12 cellular contexts compared by ENCODE assay signal in the genomic region with DNA sequence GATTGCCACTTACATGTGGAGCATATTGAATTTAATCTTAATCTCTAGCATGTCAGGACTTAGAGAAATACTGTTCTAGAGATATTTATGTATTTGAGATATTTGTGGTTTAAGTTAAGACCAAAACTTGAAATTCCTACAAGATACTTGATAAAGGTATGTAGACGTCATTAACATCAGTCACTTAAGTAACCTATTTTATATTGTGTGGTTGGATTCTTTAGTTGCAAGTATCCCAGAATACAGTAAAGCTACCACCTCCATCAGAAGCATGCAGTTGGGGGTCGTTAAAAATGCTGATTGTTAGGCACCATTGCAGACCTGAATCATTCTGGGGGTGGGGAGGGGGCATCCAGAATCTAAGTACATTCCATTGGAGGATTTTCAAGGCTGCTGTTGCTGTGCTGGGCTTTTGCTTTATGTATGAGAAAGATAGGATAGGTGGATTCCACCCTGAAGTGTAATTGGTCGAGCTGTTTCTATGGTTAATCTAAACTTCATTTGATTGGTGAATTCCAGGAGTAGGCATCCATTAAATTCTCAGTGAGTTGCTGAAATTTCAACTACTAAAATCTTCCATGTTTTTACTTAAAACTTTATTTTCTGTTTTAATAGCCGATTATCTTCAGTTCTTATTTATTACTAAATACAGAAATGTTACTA. TPM values are rescaled to one million over a fixed set of nuclear protein-coding genes. Genes with fewer than 3 reads are reported as not detected.
DNase-seq lines count a peak whose midpoint lies in the region; ATAC-seq and TF ChIP-seq lines count a peak whose summit lies in the region.
"Had no signal": no experiment of that assay in that cellular context is flagged by ENCODE, and none has a peak within 500 bp of the region (broad histone marks: within the 10 kb centered on the region; RNA-seq: fewer than 3 reads in every experiment).

No MANE protein-coding gene starts in this region.

- intact Hi-C loops in A673 (cut with micrococcal nuclease; ENCODE audit: unreplicated experiment): loop anchor here (10.0 kb wide), 1 partner anchor 128 kb away; no protein-coding TSS in a partner anchor

- no peak overlapping the region for H3K27ac Mint-ChIP-seq in activated naive CD8-positive, alpha-beta T cell treated with anti-CD3 and anti-CD28 coated beads, Interleukin-2, amount 10 ng/mL, durations not matched to agents 7 days and 5 days

- no peaks in the 10 kb centered on the region for H3K9me3 ChIP-seq in A673 (ENCODE audit: low read depth, low read length, poor library complexity, severe bottlenecking)
- no peaks in the 10 kb centered on the region for H3K9me3 ChIP-seq in DND-41 (ENCODE audit: insufficient read depth, low read length, severe bottlenecking)

- H3K27me3 Mint-ChIP-seq in activated naive CD8-positive, alpha-beta T cell treated with anti-CD3 and anti-CD28 coated beads, Interleukin-2, amount 10 ng/mL, durations not matched to agents 7 days and 5 days: no peaks in the 10 kb centered on the region

- H3K4me1 Mint-ChIP-seq in activated naive CD8-positive, alpha-beta T cell treated with anti-CD3 and anti-CD28 coated beads, Interleukin-2, amount 10 ng/mL, durations not matched to agents 7 days and 5 days: peaks cover 32% of the 10 kb centered on the region

- H3K36me3 Mint-ChIP-seq in activated naive CD8-positive, alpha-beta T cell treated with anti-CD3 and anti-CD28 coated beads, Interleukin-2, amount 10 ng/mL, durations not matched to agents 7 days and 5 days: peaks cover 40% of the 10 kb centered on the region

- ATAC-seq in DND-41 (ENCODE audit: insufficient read depth, low read depth) (no peak), HG03439 (IDR thresholded peaks at IDR 0.05; ENCODE audit: unreplicated experiment) (no peak), GM21717 (IDR thresholded peaks at IDR 0.05; ENCODE audit: unreplicated experiment) (no peak), HG02938 (IDR thresholded peaks at IDR 0.05; ENCODE audit: unreplicated experiment) (no peak)
- no peak for ATAC-seq in activated naive CD8-positive, alpha-beta T cell treated with anti-CD3 and anti-CD28 coated beads, Interleukin-2, amount 10 ng/mL, durations not matched to agents 7 days and 5 days (ENCODE audit: low read depth)

- no peaks in the 10 kb centered on the region for H3K9me3 Mint-ChIP-seq in activated naive CD8-positive, alpha-beta T cell treated with anti-CD3 and anti-CD28 coated beads, Interleukin-2, amount 10 ng/mL, durations not matched to agents 7 days and 5 days

- H2AFZ ChIP-seq in DND-41 (ENCODE audit: low read depth, low read length): no peak overlapping the region

- DNase-seq in A673 (ENCODE audit: low spot score) (peak; percentile 50), DND-41 (no peak), left kidney (ENCODE audit: low read depth, low spot score) (peak; percentile 44), kidney tubule cell (ENCODE audit: low spot score) (no peak)
- DNase-seq in activated naive CD8-positive, alpha-beta T cell treated with anti-CD3 and anti-CD28 coated beads, Interleukin-2, amount 10 ng/mL, durations not matched to agents 7 days and 5 days: no peak
- DNase-seq: activated CD8-positive, alpha-beta memory T cell treated with anti-CD3 and anti-CD28 coated beads, Interleukin-2, amount 50 U/mL, for 48 hours; DMS79 treated with DMSO at 0.1 percent for 48 hours; retina; stimulated activated CD8-positive, alpha-beta memory T cell treated with anti-CD3 and anti-CD28 coated beads, Interleukin-4, amount 100 ng/mL, for 48 hours had no signal

- H3K4me3 ChIP-seq in A673 (ENCODE audit: low read depth, low read length, poor library complexity, severe bottlenecking): no peak overlapping the region
- H3K4me3 ChIP-seq in DND-41 (ENCODE audit: low read depth in 1 of 2, low read length in 2 of 2): peak overlapping the region in 1 of 2 experiments; percentile 78; a peak in 1 of 4 replicates

- peaks cover 88% of the 10 kb centered on the region for H3K79me2 ChIP-seq in DND-41 (ENCODE audit: insufficient read depth, low read length)

- POLR2A ChIA-PET in A673 (lab: Charles Lee; ENCODE audit: low non-redundant PET): no interaction called here
- POLR2A ChIA-PET in activated naive CD8-positive, alpha-beta T cell treated with anti-CD3 and anti-CD28 coated beads, Interleukin-2, amount 10 ng/mL, durations not matched to agents 7 days and 5 days (lab: Charles Lee): interaction anchor here (7.4 kb wide), 1 partner anchor 66 kb away, joined by 287 read pairs; a partner anchor contains a TSS

- peak overlapping the region; percentile 72; the same call in 1 of the 2 replicates for H3K4me2 ChIP-seq in DND-41 (ENCODE audit: insufficient read depth, low read length)

- no TSS peak for BruUV-seq in A673 (replicated peaks; lab: Mats Ljungman, UMichigan)

- peaks cover 21% of the 10 kb centered on the region for H3K4me1 ChIP-seq in A673 (ENCODE audit: insufficient read depth, low read length, poor library complexity, severe bottlenecking)
- peaks cover 37% of the 10 kb centered on the region for H3K4me1 ChIP-seq in DND-41 (ENCODE audit: insufficient read depth, low read length)

- CTCF ChIA-PET in A673 (lab: Charles Lee): no interaction called here

- TF ChIP-seq CTCF in A673 (conservative IDR thresholded peaks at IDR 0.05; ENCODE audit: low read depth, low read length): no peak
- no peak for TF ChIP-seq CTCF in DND-41 (IDR thresholded peaks at IDR 0.05; ENCODE audit: borderline replicate concordance, extremely low read depth, low read length, poor library complexity, severe bottlenecking)

- no peak overlapping the region for H3K27ac ChIP-seq in A673 (ENCODE audit: low read depth, low read length, poor library complexity, severe bottlenecking)
- H3K27ac ChIP-seq in DND-41 (ENCODE audit: low read length): no peak overlapping the region

- peaks cover 56% of the 10 kb centered on the region for H3K36me3 ChIP-seq in A673 (ENCODE audit: insufficient read depth, low read length, poor library complexity, severe bottlenecking)
- peaks cover 68% of the 10 kb centered on the region for H3K36me3 ChIP-seq in DND-41 (ENCODE audit: insufficient read depth, low read length)

- peak overlapping the region; percentile 52 for H3K4me3 Mint-ChIP-seq in activated naive CD8-positive, alpha-beta T cell treated with anti-CD3 and anti-CD28 coated beads, Interleukin-2, amount 10 ng/mL, durations not matched to agents 7 days and 5 days

- H3K27me3 ChIP-seq in A673 (replicated peaks; ENCODE audit: insufficient read depth, low read depth, low read length, poor library complexity): no peaks in the 10 kb centered on the region
- no peaks in the 10 kb centered on the region for H3K27me3 ChIP-seq in DND-41 (ENCODE audit: insufficient read depth, low read length, poor library complexity)

- H3K9ac ChIP-seq in DND-41 (ENCODE audit: low read depth, low read length): peak overlapping the region; percentile 31; the same call in 1 of the 2 replicates

- H4K20me1 ChIP-seq in DND-41 (ENCODE audit: insufficient read depth, low read length): peaks cover 76% of the 10 kb centered on the region

RNA-seq across cellular contexts. Expression of a gene that starts 4.0 kb away (rescaled TPM):
- 638 and 640 TPM in 2 replicates for total RNA-seq in A673 (2021)
- total RNA-seq in activated naive CD8-positive, alpha-beta T cell treated with anti-CD3 and anti-CD28 coated beads, Interleukin-2, amount 10 ng/mL, durations not matched to agents 7 days and 5 days: 100 to 1,000 TPM; 454 to 466 TPM

Comparison
In these comparisons a context has a peak if more than half of its experiments do, and no peak if none do; other contexts are left out.
1. DNase-seq: peak in A673 (single experiment) and left kidney (single experiment); none in DND-41 (single experiment), activated naive CD8-positive, alpha-beta T cell treated with anti-CD3 and anti-CD28 coated beads, Interleukin-2, amount 10 ng/mL, durations not matched to agents 7 days and 5 days (single experiment) and kidney tubule cell (single experiment).